Comparison of ENCODE assay signal across 11 cellular contexts in genomic region chr11:78365381-78365792, GRCh38. TPM values are rescaled to one million over a fixed set of nuclear protein-coding genes. Genes with fewer than 3 reads are reported as not detected.
DNase-seq lines count a peak whose midpoint lies in the region; ATAC-seq and TF ChIP-seq lines count a peak whose summit lies in the region.
"Had no signal": no experiment of that assay in that cellular context is flagged by ENCODE, and none has a peak within 500 bp of the region (broad histone marks: within the 10 kb centered on the region; RNA-seq: fewer than 3 reads in every experiment).

No MANE protein-coding gene starts in this region.

- H3K4me1 ChIP-seq in neuronal stem cell (ENCODE audit: control insufficient read depth in 2 of 2, insufficient read depth in 1 of 2, low read depth in 1 of 2, low read length in 2 of 2), result peaks cover 7 to 15% of the 10 kb centered on the region in 2 donors

- H3K23ac ChIP-seq in neuronal stem cell (ENCODE audit: low read depth, low read length, poor library complexity), result no peak overlapping the region

- no peak overlapping the region for H3K14ac ChIP-seq in neuronal stem cell (ENCODE audit: low read length)

- H3K27ac Mint-ChIP-seq in stimulated activated effector memory CD8-positive, alpha-beta T cell treated with anti-CD3 and anti-CD28 coated beads, Interleukin-12 subunit alpha, Interleukin-12 subunit beta, amount 100 ng/mL, for 72 hours, result no peak overlapping the region
- H3K27ac Mint-ChIP-seq: activated naive CD8-positive, alpha-beta T cell had no signal

- no peak overlapping the region for H3K4ac ChIP-seq in neuronal stem cell (ENCODE audit: low read length)

- H3K4me3 ChIP-seq in epithelial cell of proximal tubule (ENCODE audit: low read depth, low read length), result no peak overlapping the region
- no peak overlapping the region for H3K4me3 ChIP-seq in neuronal stem cell (ENCODE audit: low read length in 2 of 2)

- peak overlapping the region; percentile 81 for H3K27ac ChIP-seq in neuronal stem cell (replicated peaks; ENCODE audit: low read length)

- no peaks in the 10 kb centered on the region for H3K27me3 ChIP-seq in neuronal stem cell (ENCODE audit: control insufficient read depth in 3 of 3, insufficient read depth in 3 of 3, low read depth in 1 of 3, low read length in 3 of 3)

- H3K18ac ChIP-seq in neuronal stem cell (ENCODE audit: low read length), result no peak overlapping the region

- WGBS in neuronal stem cell (ENCODE audit: extremely low coverage in 2 of 2, insufficient read length in 2 of 2, insufficient replicate concordance in 1 of 2), 2 donors, result no CpG with 5 or more reads among the region's 2 CpGs

- DNase-seq in GM04503 (ENCODE audit: low read depth) (peak; percentile 31), NCI-H82 (lab: John Stamatoyannopoulos, UW) (peak; percentile 77), epithelial cell of proximal tubule (ENCODE audit: low read depth) (peak; percentile 32), neuronal stem cell (ENCODE audit: low spot score) (peak; percentile 85), SHP77 treated with DMSO at 0.1 percent for 48 hours (lab: John Stamatoyannopoulos, UW) (no peak), NAMALWA (ENCODE audit: low spot score) (no peak)
- no peak for DNase-seq in stimulated activated effector memory CD8-positive, alpha-beta T cell treated with anti-CD3 and anti-CD28 coated beads, Interleukin-12 subunit alpha, Interleukin-12 subunit beta, amount 100 ng/mL, for 72 hours (ENCODE audit: low spot score in 2 of 2)
- DNase-seq: naive B cell; stimulated activated CD4-positive, alpha-beta T cell treated with anti-CD3 and anti-CD28 coated beads, Interleukin-2, amount 100 ng/mL, for 48 hours had no signal

- H3K79me1 ChIP-seq in neuronal stem cell (ENCODE audit: low read depth, low read length), result peaks cover 2% of the 10 kb centered on the region

- H3K9me3 Mint-ChIP-seq in stimulated activated effector memory CD8-positive, alpha-beta T cell treated with anti-CD3 and anti-CD28 coated beads, Interleukin-12 subunit alpha, Interleukin-12 subunit beta, amount 100 ng/mL, for 72 hours, result no peaks in the 10 kb centered on the region
- H3K9me3 Mint-ChIP-seq: naive B cell had no signal

- no peak overlapping the region for H4K8ac ChIP-seq in neuronal stem cell (ENCODE audit: low read depth, low read length)

- H2AK5ac ChIP-seq in neuronal stem cell (ENCODE audit: low read depth, low read length), result no peak overlapping the region

- no peaks in the 10 kb centered on the region for H3K9me3 ChIP-seq in neuronal stem cell (replicated peaks in 1 of 2; ENCODE audit: control insufficient read depth in 2 of 2, insufficient read depth in 1 of 2, low read depth in 1 of 2, low read length in 2 of 2)

- H3K4me3 Mint-ChIP-seq in stimulated activated effector memory CD8-positive, alpha-beta T cell treated with anti-CD3 and anti-CD28 coated beads, Interleukin-12 subunit alpha, Interleukin-12 subunit beta, amount 100 ng/mL, for 72 hours, result no peak overlapping the region
- H3K4me3 Mint-ChIP-seq: activated naive CD8-positive, alpha-beta T cell; naive B cell had no signal

- H3K4me1 Mint-ChIP-seq in stimulated activated effector memory CD8-positive, alpha-beta T cell treated with anti-CD3 and anti-CD28 coated beads, Interleukin-12 subunit alpha, Interleukin-12 subunit beta, amount 100 ng/mL, for 72 hours, result no peaks in the 10 kb centered on the region

- no peak for ATAC-seq in HG03175 (IDR thresholded peaks at IDR 0.05; ENCODE audit: unreplicated experiment)
- ATAC-seq in stimulated activated effector memory CD8-positive, alpha-beta T cell treated with anti-CD3 and anti-CD28 coated beads, Interleukin-12 subunit alpha, Interleukin-12 subunit beta, amount 100 ng/mL, for 72 hours, result no peak

- H2BK120ac ChIP-seq in neuronal stem cell (ENCODE audit: low read depth, low read length), result no peak overlapping the region

- TF ChIP-seq CTCF in epithelial cell of proximal tubule (conservative IDR thresholded peaks at IDR 0.05; ENCODE audit: low read depth, low read length), result no peak

- no peak overlapping the region for H2BK5ac ChIP-seq in neuronal stem cell (ENCODE audit: low read length)

- H2AFZ ChIP-seq in neuronal stem cell (ENCODE audit: low read length), result no peak overlapping the region

- H3K36me3 ChIP-seq in neuronal stem cell (replicated peaks in 1 of 2; ENCODE audit: control insufficient read depth in 2 of 2, insufficient read depth in 2 of 2, low read length in 2 of 2), result no peaks in the 10 kb centered on the region

- H2BK15ac ChIP-seq in neuronal stem cell (ENCODE audit: low read length), result no peak overlapping the region

- H3K36me3 Mint-ChIP-seq in stimulated activated effector memory CD8-positive, alpha-beta T cell treated with anti-CD3 and anti-CD28 coated beads, Interleukin-12 subunit alpha, Interleukin-12 subunit beta, amount 100 ng/mL, for 72 hours, result no peaks in the 10 kb centered on the region
- H3K36me3 Mint-ChIP-seq: naive B cell had no signal

- no peak overlapping the region for H3K9ac ChIP-seq in neuronal stem cell (ENCODE audit: low read depth, low read length, poor library complexity)

- peak overlapping the region; percentile 31 for H3K4me2 ChIP-seq in neuronal stem cell (ENCODE audit: insufficient read depth, low read length, poor library complexity, severe bottlenecking)

- H2BK12ac ChIP-seq in neuronal stem cell (ENCODE audit: low read length), result no peak overlapping the region

- no peak overlapping the region for H4K91ac ChIP-seq in neuronal stem cell (ENCODE audit: low read depth, low read length, poor library complexity)

RNA-seq across cellular contexts. Expression of gene GAB2, which starts 52.2 kb away (rescaled TPM):
- total RNA-seq in epithelial cell of proximal tubule, result 11.7 and 15.0 TPM in 2 replicates
- polyA plus RNA-seq in neuronal stem cell (2013, experiment 1 of 2), result 16.6 TPM
- polyA plus RNA-seq in neuronal stem cell (2013, experiment 2 of 2), result 16.0 TPM

Comparison
In these comparisons a context has a peak if more than half of its experiments do, and no peak if none do; other contexts are left out.
1. DNase-seq: peak in GM04503 (single experiment), NCI-H82 (single experiment), epithelial cell of proximal tubule (single experiment) and neuronal stem cell (single experiment); none in stimulated activated effector memory CD8-positive, alpha-beta T cell treated with anti-CD3 and anti-CD28 coated beads, Interleukin-12 subunit alpha, Interleukin-12 subunit beta, amount 100 ng/mL, for 72 hours (0 of 2), SHP77 treated with DMSO at 0.1 percent for 48 hours (single experiment) and NAMALWA (single experiment).